In the genomic region with DNA sequence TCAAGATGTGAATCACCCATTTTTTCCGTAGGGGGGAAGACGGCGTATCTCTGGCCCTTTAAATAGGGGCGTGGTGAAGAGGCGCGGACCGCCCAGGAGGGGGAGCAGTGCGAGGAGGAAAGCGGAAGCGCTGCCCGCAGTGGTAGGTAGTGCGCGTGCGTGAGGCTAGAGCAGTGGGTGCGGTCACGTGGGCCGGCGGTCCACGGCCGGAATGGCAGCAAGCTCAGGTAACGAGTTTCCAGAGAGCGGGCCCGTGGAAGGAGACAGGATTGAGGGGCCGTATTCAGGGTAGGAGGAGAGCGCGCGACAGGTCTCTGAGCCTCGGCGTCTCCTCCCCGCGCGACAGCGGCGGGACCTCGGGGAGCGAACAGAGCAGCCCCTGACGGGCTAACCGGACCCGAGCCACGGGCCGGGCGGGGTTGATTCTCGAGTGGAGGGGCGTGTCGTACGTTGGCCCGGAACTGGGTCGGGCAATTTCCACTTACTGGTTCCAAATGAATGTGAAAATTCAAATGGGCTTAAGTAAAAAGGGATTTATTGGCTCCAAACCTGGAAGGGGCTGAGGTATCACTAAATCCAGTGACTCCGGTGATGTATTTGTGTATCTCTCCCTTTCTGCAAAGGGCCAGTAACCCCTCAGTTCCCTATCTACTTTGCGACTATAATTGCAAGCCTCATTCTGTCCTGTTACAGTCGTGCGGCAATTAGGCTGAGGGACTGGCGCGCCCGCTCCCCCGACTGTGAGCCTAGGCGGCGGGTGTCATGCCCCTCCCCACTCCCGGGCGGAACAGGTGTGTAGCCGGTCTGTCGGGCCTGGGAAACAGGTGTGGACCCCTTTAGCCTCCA, we compare ENCODE assay signal across 8 cellular contexts. TPM values are rescaled to one million over a fixed set of nuclear protein-coding genes. Genes with fewer than 3 reads are reported as not detected.
DNase-seq lines count a peak whose midpoint lies in the region; TF ChIP-seq lines count a peak whose summit lies in the region.

A gene with protein sequence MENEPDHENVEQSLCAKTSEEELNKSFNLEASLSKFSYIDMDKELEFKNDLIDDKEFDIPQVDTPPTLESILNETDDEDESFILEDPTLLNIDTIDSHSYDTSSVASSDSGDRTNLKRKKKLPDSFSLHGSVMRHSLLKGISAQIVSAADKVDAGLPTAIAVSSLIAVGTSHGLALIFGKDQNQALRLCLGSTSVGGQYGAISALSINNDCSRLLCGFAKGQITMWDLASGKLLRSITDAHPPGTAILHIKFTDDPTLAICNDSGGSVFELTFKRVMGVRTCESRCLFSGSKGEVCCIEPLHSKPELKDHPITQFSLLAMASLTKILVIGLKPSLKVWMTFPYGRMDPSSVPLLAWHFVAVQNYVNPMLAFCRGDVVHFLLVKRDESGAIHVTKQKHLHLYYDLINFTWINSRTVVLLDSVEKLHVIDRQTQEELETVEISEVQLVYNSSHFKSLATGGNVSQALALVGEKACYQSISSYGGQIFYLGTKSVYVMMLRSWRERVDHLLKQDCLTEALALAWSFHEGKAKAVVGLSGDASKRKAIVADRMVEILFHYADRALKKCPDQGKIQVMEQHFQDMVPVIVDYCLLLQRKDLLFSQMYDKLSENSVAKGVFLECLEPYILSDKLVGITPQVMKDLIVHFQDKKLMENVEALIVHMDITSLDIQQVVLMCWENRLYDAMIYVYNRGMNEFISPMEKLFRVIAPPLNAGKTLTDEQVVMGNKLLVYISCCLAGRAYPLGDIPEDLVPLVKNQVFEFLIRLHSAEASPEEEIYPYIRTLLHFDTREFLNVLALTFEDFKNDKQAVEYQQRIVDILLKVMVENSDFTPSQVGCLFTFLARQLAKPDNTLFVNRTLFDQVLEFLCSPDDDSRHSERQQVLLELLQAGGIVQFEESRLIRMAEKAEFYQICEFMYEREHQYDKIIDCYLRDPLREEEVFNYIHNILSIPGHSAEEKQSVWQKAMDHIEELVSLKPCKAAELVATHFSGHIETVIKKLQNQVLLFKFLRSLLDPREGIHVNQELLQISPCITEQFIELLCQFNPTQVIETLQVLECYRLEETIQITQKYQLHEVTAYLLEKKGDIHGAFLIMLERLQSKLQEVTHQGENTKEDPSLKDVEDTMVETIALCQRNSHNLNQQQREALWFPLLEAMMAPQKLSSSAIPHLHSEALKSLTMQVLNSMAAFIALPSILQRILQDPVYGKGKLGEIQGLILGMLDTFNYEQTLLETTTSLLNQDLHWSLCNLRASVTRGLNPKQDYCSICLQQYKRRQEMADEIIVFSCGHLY (N-terminal part only) (plus strand): TSS at position 168 of the 846 bp plus-strand sequence. CDS start 12,467 bp downstream, outside the sequence.

- peak within 1 kb of the TSS; percentile 85 for H3K4me3 ChIP-seq in GM08714 (ENCODE audit: low read length)

- peaks cover 63% of the 10 kb centered on the region for H3K4me1 Mint-ChIP-seq in HFFc6 (ENCODE audit: low read depth)
- H3K4me1 Mint-ChIP-seq in activated naive CD4-positive, alpha-beta T cell treated with anti-CD3 and anti-CD28 coated beads, Interleukin-2, amount 10 ng/mL, durations not matched to agents 7 days and 5 days: peaks cover 61% of the 10 kb centered on the region

- peak; percentile 83 for TF ChIP-seq CTCF in HFFc6 (IDR thresholded peaks at IDR 0.05)

- H3K4me3 Mint-ChIP-seq in HFFc6: peak within 1 kb of the TSS; percentile 98
- peak within 1 kb of the TSS; percentile 91 for H3K4me3 Mint-ChIP-seq in activated naive CD4-positive, alpha-beta T cell treated with anti-CD3 and anti-CD28 coated beads, Interleukin-2, amount 10 ng/mL, durations not matched to agents 7 days and 5 days

- H3K9me3 Mint-ChIP-seq in HFFc6: no peaks in the 10 kb centered on the region
- no peaks in the 10 kb centered on the region for H3K9me3 Mint-ChIP-seq in activated naive CD4-positive, alpha-beta T cell treated with anti-CD3 and anti-CD28 coated beads, Interleukin-2, amount 10 ng/mL, durations not matched to agents 7 days and 5 days

- CTCF ChIA-PET in activated naive CD4-positive, alpha-beta T cell treated with anti-CD3 and anti-CD28 coated beads, Interleukin-2, amount 10 ng/mL, durations not matched to agents 7 days and 5 days (lab: Charles Lee): interaction anchor here (0.6 to 6.5 kb wide), 2 partner anchors 9 to 65 kb away, joined by 5 to 47 read pairs; no protein-coding TSS in a partner anchor

- H3K27ac Mint-ChIP-seq in HFFc6: peak within 1 kb of the TSS; percentile 95
- peak within 1 kb of the TSS; percentile 94 for H3K27ac Mint-ChIP-seq in activated naive CD4-positive, alpha-beta T cell treated with anti-CD3 and anti-CD28 coated beads, Interleukin-2, amount 10 ng/mL, durations not matched to agents 7 days and 5 days

- H3K27me3 Mint-ChIP-seq in HFFc6 (ENCODE audit: insufficient read depth): peaks cover 3% of the 10 kb centered on the region; the same call in 1 of the 2 replicates
- peaks cover 9% of the 10 kb centered on the region for H3K27me3 Mint-ChIP-seq in activated naive CD4-positive, alpha-beta T cell treated with anti-CD3 and anti-CD28 coated beads, Interleukin-2, amount 10 ng/mL, durations not matched to agents 7 days and 5 days

- no peak within 1 kb of the TSS for H3K27ac ChIP-seq in temporal lobe (ENCODE audit: low read depth, low read length)

- H3K36me3 Mint-ChIP-seq in HFFc6 (ENCODE audit: low read depth): peaks cover 11% of the 10 kb centered on the region; the same call in 1 of the 2 replicates
- peaks cover 22% of the 10 kb centered on the region for H3K36me3 Mint-ChIP-seq in activated naive CD4-positive, alpha-beta T cell treated with anti-CD3 and anti-CD28 coated beads, Interleukin-2, amount 10 ng/mL, durations not matched to agents 7 days and 5 days

- DNase-seq in HFFc6 (peak; percentile 91), NAMALWA (ENCODE audit: low spot score) (peak; percentile 97), SK-N-DZ (ENCODE audit: low spot score) (peak; percentile 97), globus pallidus (ENCODE audit: low spot score) (peak; percentile 94), occipital lobe (lab: John Stamatoyannopoulos, UW) (peak; percentile 89)
- DNase-seq in activated naive CD4-positive, alpha-beta T cell treated with anti-CD3 and anti-CD28 coated beads, Interleukin-2, amount 10 ng/mL, durations not matched to agents 7 days and 5 days: peak; percentile 97

RNA-seq across cellular contexts. Expression of the gene that starts here (rescaled TPM):
- 10 to 100 TPM; 26.8 to 34.8 (median 33.0) TPM for total RNA-seq in HFFc6 (2021; fragmentation: NEBNext Ultra II Directional; extraction: Animal tissue kit (Norgen Biotek cat#: 25700))
- polyA plus RNA-seq in SK-N-DZ (2014; cell fraction: cytosol; rRNA removed): 29.6 and 40.9 TPM in 2 replicates
- polyA plus RNA-seq in SK-N-DZ (2014; cell fraction: nucleus; rRNA removed): 53.2 and 76.5 TPM in 2 replicates
- total RNA-seq in occipital lobe (190 TPM), temporal lobe (127 TPM)
